In genomic region chr1:117758444-117759316, GRCh38 we compare ENCODE assay signal across 8 cellular contexts.
A peak's percentile ranks its signal among the peaks of the same experiment; 100 is the strongest.
DNase-seq lines count a peak whose midpoint lies in the region; ATAC-seq and TF ChIP-seq lines count a peak whose summit lies in the region.

No MANE protein-coding gene starts in this region.

- ATAC-seq in GM21723 (IDR thresholded peaks at IDR 0.05; ENCODE audit: unreplicated experiment) = peak; percentile 81
- ATAC-seq in thoracic aorta (ENCODE audit: insufficient number of reproducible peaks, low FRiP score, low read depth) = peak; percentile 96

- peaks cover 8% of the 10 kb centered on the region for H3K9me3 Mint-ChIP-seq in osteocyte (ENCODE audit: unreplicated experiment)

- no peaks in the 10 kb centered on the region for H3K27me3 ChIP-seq in thoracic aorta (replicated peaks; ENCODE audit: insufficient read depth)

- DNase-seq in DMS114 treated with DMSO at 0.1 percent for 48 hours (lab: John Stamatoyannopoulos, UW; ENCODE audit: unreplicated experiment) (peak; percentile 58), M059J (ENCODE audit: low read depth) (peak; percentile 88), SHP77 (lab: John Stamatoyannopoulos, UW) (peak; percentile 75 to 79), germinal center (ENCODE audit: low spot score) (peak; percentile 79), osteocyte (ENCODE audit: extremely low spot score, unreplicated experiment) (no peak), thoracic aorta (ENCODE audit: low spot score) (peak; percentile 13)
- peak; percentile 12 to 37 (median 24) for DNase-seq in activated naive CD4-positive, alpha-beta T cell (lab: John Stamatoyannopoulos, UW)

- H3K27me3 Mint-ChIP-seq in osteocyte (ENCODE audit: unreplicated experiment) = peaks cover 23% of the 10 kb centered on the region

- peaks cover 3 to 9% of the 10 kb centered on the region in 2 donors for H3K4me1 ChIP-seq in thoracic aorta (ENCODE audit: control insufficient read depth in 1 of 2, low read depth in 2 of 2)

- H3K9me3 ChIP-seq in thoracic aorta = no peaks in the 10 kb centered on the region

- no peaks in the 10 kb centered on the region for H3K36me3 ChIP-seq in thoracic aorta

- no peak overlapping the region for H3K27ac Mint-ChIP-seq in osteocyte (ENCODE audit: unreplicated experiment)

- no peaks in the 10 kb centered on the region for H3K36me3 Mint-ChIP-seq in osteocyte (ENCODE audit: unreplicated experiment)

- H3K4me1 Mint-ChIP-seq in osteocyte (ENCODE audit: unreplicated experiment) = peaks cover 9% of the 10 kb centered on the region

- H3K27ac ChIP-seq in thoracic aorta = no peak overlapping the region

- TF ChIP-seq CTCF in osteocyte (IDR thresholded peaks at IDR 0.05) (peak; percentile 92), thoracic aorta (IDR thresholded peaks at IDR 0.05) (peak; percentile 90)

- peak overlapping the region; percentile 73 for H3K4me3 Mint-ChIP-seq in osteocyte (ENCODE audit: unreplicated experiment)

- H3K4me3 ChIP-seq in thoracic aorta = peak overlapping the region; percentile 68
